In the genomic region with DNA sequence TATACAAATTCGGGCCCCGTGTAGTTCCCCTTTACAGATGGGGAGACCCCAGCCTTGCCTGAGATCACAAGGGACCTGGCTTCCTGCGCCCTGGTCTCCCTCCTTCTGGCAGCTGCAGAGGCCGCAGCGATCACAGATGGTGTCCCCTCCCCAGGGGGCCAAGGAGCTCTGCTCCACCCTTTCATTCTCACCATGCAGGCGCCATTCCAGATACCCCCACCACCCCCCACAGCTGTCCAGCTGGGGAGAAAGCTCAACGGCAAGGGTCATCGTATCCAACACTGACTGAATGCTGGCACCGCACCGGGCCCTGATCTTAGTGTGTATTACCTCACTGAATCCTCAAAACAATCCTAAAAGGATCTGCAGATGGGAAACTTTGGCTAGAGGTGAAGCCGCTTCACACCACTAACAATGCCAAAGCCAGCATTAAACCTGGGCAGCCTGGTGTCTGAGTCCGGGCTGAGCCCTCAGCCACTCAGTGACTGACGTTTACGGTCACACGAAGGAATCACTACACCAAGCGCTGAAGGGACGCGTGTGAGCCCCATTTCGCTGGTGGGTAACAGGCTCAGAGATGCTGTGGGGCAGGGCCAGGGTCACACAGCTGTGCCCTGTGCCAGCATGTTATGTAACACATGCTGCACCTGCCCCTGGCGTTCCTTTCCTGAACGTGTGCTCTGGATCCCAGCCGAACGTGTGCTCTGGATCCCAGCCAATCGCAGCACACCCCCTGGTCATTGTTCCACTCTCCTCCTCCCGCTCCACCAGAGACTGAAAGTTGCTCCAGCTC, we compare ENCODE assay signal across 9 cellular contexts. TPM values are rescaled to one million over a fixed set of nuclear protein-coding genes. Genes with fewer than 3 reads are reported as not detected.
A peak's percentile ranks its signal among the peaks of the same experiment; 100 is the strongest.
DNase-seq lines count a peak whose midpoint lies in the region; ATAC-seq and TF ChIP-seq lines count a peak whose summit lies in the region.
"Had no signal": no experiment of that assay in that cellular context is flagged by ENCODE, and none has a peak within 500 bp of the region (broad histone marks: within the 10 kb centered on the region; RNA-seq: fewer than 3 reads in every experiment).

No MANE protein-coding gene starts in this region.

- H3K27me3 ChIP-seq in thoracic aorta (replicated peaks; ENCODE audit: insufficient read depth): no peaks in the 10 kb centered on the region

- H3K36me3 ChIP-seq in thoracic aorta: no peaks in the 10 kb centered on the region

- H3K4me3 ChIP-seq in thoracic aorta: peak overlapping the region; percentile 59

- no peak for TF ChIP-seq CTCF in thoracic aorta (IDR thresholded peaks at IDR 0.05)

- no peak for ATAC-seq in Right ventricle myocardium superior (ENCODE audit: poor library complexity)
- ATAC-seq in thoracic aorta (ENCODE audit: insufficient number of reproducible peaks, low FRiP score, low read depth): no peak
- no peak for ATAC-seq in HG03354 (IDR thresholded peaks at IDR 0.05; ENCODE audit: poor library complexity, severe bottlenecking, unreplicated experiment)
- no peak for ATAC-seq in GM19324 (IDR thresholded peaks at IDR 0.05; ENCODE audit: low FRiP score, unreplicated experiment)

- intact Hi-C loops in Right ventricle myocardium superior (cut with DNase I): no loop called here

- DNase-seq in NCI-H345 (lab: John Stamatoyannopoulos, UW) (peak; percentile 42), NCI-H345 treated with DMSO at 0.1 percent for 48 hours (lab: John Stamatoyannopoulos, UW; ENCODE audit: unreplicated experiment) (no peak), NCI-H82 treated with DMSO at 0.1 percent for 48 hours (lab: John Stamatoyannopoulos, UW; ENCODE audit: unreplicated experiment) (peak; percentile 26), Right ventricle myocardium superior (peak; percentile 74), thoracic aorta (ENCODE audit: low spot score) (no peak), mesenteric fat pad (ENCODE audit: low spot score) (no peak)
- DNase-seq: activated CD4-positive, alpha-beta memory T cell treated with anti-CD3 and anti-CD28 coated beads, Interleukin-2, amount 10 ng/mL, durations not matched to agents 7 days and 5 days had no signal

- peak overlapping the region in 1 of 2 donors; percentile 69 for H3K27ac ChIP-seq in thoracic aorta

- H3K4me1 ChIP-seq in thoracic aorta (ENCODE audit: control insufficient read depth in 1 of 2, low read depth in 2 of 2): peaks cover 46 to 78% of the 10 kb centered on the region in 2 donors

- no peaks in the 10 kb centered on the region for H3K9me3 ChIP-seq in thoracic aorta

RNA-seq across cellular contexts. Expression of gene IQSEC1, which starts 51.9 kb away (rescaled TPM):
- total RNA-seq in Right ventricle myocardium superior: 78.6 TPM
- total RNA-seq in thoracic aorta: 100 to 1,000 TPM in 1 of 2 donors, 10 to 100 TPM in 1; 93.6 to 121 TPM
- total RNA-seq in mesenteric fat pad: 70.1 TPM

Comparison
In these comparisons a context has a peak if more than half of its experiments do, and no peak if none do; other contexts are left out.
1. DNase-seq: peak in NCI-H345 (single experiment), NCI-H82 treated with DMSO at 0.1 percent for 48 hours (single experiment) and Right ventricle myocardium superior (single experiment); none in NCI-H345 treated with DMSO at 0.1 percent for 48 hours (single experiment), thoracic aorta (single experiment) and mesenteric fat pad (single experiment).